In genomic region chr6:16437095-16437494, GRCh38 we compare ENCODE assay signal across 1 cellular context.
TF ChIP-seq lines count a peak whose summit lies in the region.

No MANE protein-coding gene starts in this region.

TF ChIP-seq in GM12878, 131 proteins besides CTCF, POLR2A, EP300 and RAD21 (continued from another document):
- TF ChIP-seq MLLT1 (IDR thresholded peaks at IDR 0.05), result peak; percentile 50; the same call in 1 of the 2 replicates
- 0 out of 2 replicates have a peak, but pooled peaks have one; percentile 21 for TF ChIP-seq ZNF687 (IDR thresholded peaks at IDR 0.05)
